Comparison of ENCODE assay signal across 18 cellular contexts in the genomic region with DNA sequence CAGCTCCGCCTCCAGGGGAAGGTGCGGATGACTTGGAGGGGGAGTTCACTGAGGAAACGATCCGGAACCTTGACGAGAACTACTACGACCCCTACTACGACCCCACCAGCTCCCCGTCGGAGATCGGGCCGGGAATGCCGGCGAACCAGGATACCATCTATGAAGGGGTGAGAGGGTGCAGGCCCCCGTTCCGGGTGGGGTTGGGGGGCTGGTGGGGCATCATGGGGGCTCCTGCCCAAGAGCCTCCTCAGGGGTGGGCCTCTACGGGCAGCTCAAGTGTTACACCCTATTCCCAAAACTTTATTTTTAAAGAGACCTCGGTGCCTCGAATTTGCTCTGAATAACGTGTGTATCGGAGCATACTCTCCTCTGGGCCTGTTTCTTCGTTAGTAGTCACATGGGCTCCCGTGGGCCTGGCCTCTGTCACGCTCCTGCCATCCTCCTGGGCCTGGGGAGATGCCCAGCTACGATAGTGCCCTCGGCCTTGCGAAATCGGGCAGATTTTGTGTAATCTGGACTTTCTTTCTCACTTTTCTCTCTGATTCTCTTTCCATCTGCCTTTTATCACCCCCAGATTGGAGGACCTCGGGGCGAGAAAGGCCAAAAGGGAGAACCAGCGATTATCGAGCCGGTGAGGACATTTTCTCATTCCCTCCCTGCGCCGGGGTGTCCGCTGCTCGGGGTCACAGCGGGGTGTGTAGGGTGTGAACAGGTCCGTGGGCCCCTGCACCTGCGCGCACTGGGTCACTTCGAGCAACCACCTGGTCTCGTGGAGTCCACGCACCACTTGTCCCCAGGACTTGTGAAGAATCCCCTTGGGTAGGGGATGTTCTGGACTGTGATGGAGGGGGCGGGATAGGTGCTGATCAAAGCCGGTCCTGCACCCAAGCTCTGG.
DNase-seq lines count a peak whose midpoint lies in the region; ATAC-seq and TF ChIP-seq lines count a peak whose summit lies in the region.
"Had no signal": no experiment of that assay in that cellular context is flagged by ENCODE, and none has a peak within 500 bp of the region (broad histone marks: within the 10 kb centered on the region; RNA-seq: fewer than 3 reads in every experiment).

No MANE protein-coding gene starts in this region.

- WGBS in heart right ventricle, 2 donors, result 93 to 95% methylated on average over 45 of the region's 45 CpGs

- H3K4me3 ChIP-seq in heart right ventricle (no peak overlapping the region), subcutaneous abdominal adipose tissue (ENCODE audit: low read depth in 1 of 5, low read length in 5 of 5) (no peak overlapping the region)
- H3K4me3 ChIP-seq: GM23248 had no signal

- no peaks in the 10 kb centered on the region for H3K27me3 ChIP-seq in heart right ventricle
- no peaks in the 10 kb centered on the region for H3K27me3 ChIP-seq in subcutaneous abdominal adipose tissue (ENCODE audit: control insufficient read depth in 5 of 5, insufficient read depth in 4 of 5, low read length in 5 of 5)

- H3K27ac ChIP-seq in RWPE1 (peak overlapping the region; percentile 28; the same call in 1 of the 2 replicates), heart right ventricle (peak overlapping the region in 7 of 10 donors; percentile 7 to 87 (median 64)), subcutaneous abdominal adipose tissue (ENCODE audit: low read depth, low read length) (peak overlapping the region; percentile 46)
- H3K27ac ChIP-seq: GM23248 had no signal

- H3K4me1 ChIP-seq in heart right ventricle (peaks cover 9 to 72% (median 37%) of the 10 kb centered on the region in 9 donors), subcutaneous abdominal adipose tissue (ENCODE audit: control insufficient read depth in 5 of 5, insufficient read depth in 5 of 5, low read length in 5 of 5) (peaks cover 7 to 74% (median 57%) of the 10 kb centered on the region in 5 donors)

- H3K9me3 Mint-ChIP-seq in nephron progenitor cell, result no peaks in the 10 kb centered on the region

- TF ChIP-seq CTCF in RWPE1 (conservative IDR thresholded peaks at IDR 0.05; ENCODE audit: low read depth) (no peak), heart right ventricle (IDR thresholded peaks at IDR 0.05) (no peak), nephron progenitor cell (IDR thresholded peaks at IDR 0.05) (no peak)

- POLR2A ChIA-PET in RWPE1 (lab: Yijun Ruan, JAX; ENCODE audit: low non-redundant PET), result no interaction called here

- ATAC-seq in heart right ventricle (no peak), GM21529 (IDR thresholded peaks at IDR 0.05; ENCODE audit: unreplicated experiment) (no peak)

- H3K9me3 ChIP-seq in heart right ventricle, result no peaks in the 10 kb centered on the region
- H3K9me3 ChIP-seq in subcutaneous abdominal adipose tissue (ENCODE audit: control insufficient read depth in 5 of 5, low read length in 5 of 5), result no peaks in the 10 kb centered on the region

- no peaks in the 10 kb centered on the region for H3K27me3 Mint-ChIP-seq in nephron progenitor cell (ENCODE audit: low read depth, poor library complexity)

- H3K36me3 Mint-ChIP-seq in nephron progenitor cell (ENCODE audit: low read depth), result peaks cover 32% of the 10 kb centered on the region
- H3K36me3 Mint-ChIP-seq: CD14-positive monocyte had no signal

- H3K27ac Mint-ChIP-seq in nephron progenitor cell, result peak overlapping the region; percentile 25

- peaks cover 18% of the 10 kb centered on the region for H3K4me1 Mint-ChIP-seq in nephron progenitor cell
- H3K4me1 Mint-ChIP-seq: CD14-positive monocyte had no signal

- DNase-seq in RWPE1 (ENCODE audit: low spot score) (no peak), heart right ventricle (no peak), nephron progenitor cell (no peak), hypothalamus (lab: John Stamatoyannopoulos, UW) (no peak), head of caudate nucleus (no peak)
- DNase-seq: AML-193; DMS 273 treated with DMSO at 0.1 percent for 48 hours; GF-D8; GM23248; KG1; NCI-H1417 treated with DMSO at 0.1 percent for 48 hours; NCI-H1930; NCI-H526 treated with DMSO at 0.1 percent for 48 hours; NK-92 treated with Interleukin-12 subunit alpha and Interleukin-12 subunit beta, amount 100 ng/mL, for 24 hours; OCI-M1 had no signal

- CTCF ChIA-PET in RWPE1 (lab: Yijun Ruan, JAX), result interaction anchor here (0.6 to 1.5 kb wide), 3 partner anchors 15 to 288 kb away, joined by 3 to 8 read pairs (median 4); no protein-coding TSS in a partner anchor

- no peak overlapping the region for H3K4me3 Mint-ChIP-seq in nephron progenitor cell
- H3K4me3 Mint-ChIP-seq: CD14-positive monocyte had no signal

- H3K36me3 ChIP-seq in heart right ventricle (peaks cover 0 to 25% (median 0%) of the 10 kb centered on the region in 9 donors), subcutaneous abdominal adipose tissue (ENCODE audit: control insufficient read depth in 5 of 5, insufficient read depth in 5 of 5, low read length in 5 of 5) (peaks cover 0 to 22% (median 16%) of the 10 kb centered on the region in 5 donors)

- intact Hi-C loops in heart right ventricle (cut with DNase I) (loop anchor here in 3 of 10 donors (10.0 kb wide), 2 partner anchors 277 to 557 kb away; no protein-coding TSS in a partner anchor), head of caudate nucleus (cut with DNase I) (loop anchor here (10.0 kb wide), 1 partner anchor 277 kb away; no protein-coding TSS in a partner anchor)

- H3K9ac ChIP-seq in subcutaneous abdominal adipose tissue (ENCODE audit: low read length in 5 of 5), result no peak overlapping the region
- H3K9ac ChIP-seq: GM23248 had no signal
